8 cellular contexts compared by ENCODE assay signal in genomic region chr22:41543854-41544670, GRCh38. TPM values are rescaled to one million over a fixed set of nuclear protein-coding genes. Genes with fewer than 3 reads are reported as not detected.
A peak's percentile ranks its signal among the peaks of the same experiment; 100 is the strongest.
DNase-seq lines count a peak whose midpoint lies in the region; ATAC-seq and TF ChIP-seq lines count a peak whose summit lies in the region.

A gene with protein sequence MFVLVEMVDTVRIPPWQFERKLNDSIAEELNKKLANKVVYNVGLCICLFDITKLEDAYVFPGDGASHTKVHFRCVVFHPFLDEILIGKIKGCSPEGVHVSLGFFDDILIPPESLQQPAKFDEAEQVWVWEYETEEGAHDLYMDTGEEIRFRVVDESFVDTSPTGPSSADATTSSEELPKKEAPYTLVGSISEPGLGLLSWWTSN (minus strand): TSS chr22:41544470. CDS start chr22:41544101, 369 bp downstream.

- peak within 1 kb of the TSS; percentile 89 for H3K27ac ChIP-seq in left ventricle myocardium inferior (replicated peaks)
- H3K27ac ChIP-seq in prostate gland, result peak within 1 kb of the TSS; percentile 79 to 80
- peak within 1 kb of the TSS; percentile 89 for H3K27ac ChIP-seq in urinary bladder (ENCODE audit: low read depth)

- peak within 1 kb of the TSS; percentile 82 for H3K4me3 ChIP-seq in left ventricle myocardium inferior
- H3K4me3 ChIP-seq in prostate gland, result peak within 1 kb of the TSS; percentile 75 to 82
- peak within 1 kb of the TSS; percentile 87 for H3K4me3 ChIP-seq in urinary bladder (ENCODE audit: low read depth, low read length)

- H3K9me3 Mint-ChIP-seq in T-helper 1 cell treated with Interleukin-12 subunit alpha and Interleukin-12 subunit beta and Interleukin-4 antibody, amounts not matched to agents 30 μg/mL and 1 μg/mL, for 36 hours, result no peaks in the 10 kb centered on the region

- no peaks in the 10 kb centered on the region for H3K27me3 Mint-ChIP-seq in T-helper 1 cell treated with Interleukin-12 subunit alpha and Interleukin-12 subunit beta and Interleukin-4 antibody, amounts not matched to agents 30 μg/mL and 1 μg/mL, for 36 hours (ENCODE audit: low read depth)

- no peaks in the 10 kb centered on the region for H3K36me3 ChIP-seq in left ventricle myocardium inferior
- H3K36me3 ChIP-seq in prostate gland, result no peaks in the 10 kb centered on the region
- H3K36me3 ChIP-seq in urinary bladder (ENCODE audit: insufficient read depth), result peaks cover 2% of the 10 kb centered on the region

- 1% methylated on average over 50 of the region's 80 CpGs for WGBS in prostate gland
- whole genome bisulfite sequencing in urinary bladder, result under 1% methylated on average over 80 of the region's 80 CpGs

- intact Hi-C loops in left ventricle myocardium inferior (cut with micrococcal nuclease) (no loop called here), prostate gland (cut with DNase I) (loop anchor here (5.0 kb wide), 1 partner anchor 53 kb away; no protein-coding TSS in a partner anchor)

- peaks cover 2% of the 10 kb centered on the region for H3K36me3 Mint-ChIP-seq in T-helper 1 cell treated with Interleukin-12 subunit alpha and Interleukin-12 subunit beta and Interleukin-4 antibody, amounts not matched to agents 30 μg/mL and 1 μg/mL, for 36 hours (ENCODE audit: low read depth)

- H3K4me1 ChIP-seq in left ventricle myocardium inferior, result peaks cover 36% of the 10 kb centered on the region
- H3K4me1 ChIP-seq in prostate gland (replicated peaks), result peaks cover 7% of the 10 kb centered on the region
- no peaks in the 10 kb centered on the region for H3K4me1 ChIP-seq in urinary bladder (ENCODE audit: insufficient read depth)

- H3K27me3 ChIP-seq in left ventricle myocardium inferior (ENCODE audit: low read depth) (no peaks in the 10 kb centered on the region), prostate gland (replicated peaks; ENCODE audit: insufficient read depth) (no peaks in the 10 kb centered on the region)

- DNase-seq in GM13977 (ENCODE audit: low spot score) (peak; percentile 99), NCI-H1694 (lab: John Stamatoyannopoulos, UW) (peak; percentile 99), amniotic stem cell (lab: John Stamatoyannopoulos, UW) (peak; percentile 97), left ventricle myocardium inferior (peak; percentile 99), prostate gland (ENCODE audit: low spot score) (peak; percentile 97)

- peak; percentile 82 for ATAC-seq in HG02884 (IDR thresholded peaks at IDR 0.05; ENCODE audit: unreplicated experiment)

- TF ChIP-seq CTCF in GM13977 (IDR thresholded peaks at IDR 0.05; ENCODE audit: extremely low read depth, insufficient read depth, missing control alignments) (peak; percentile 82), left ventricle myocardium inferior (IDR thresholded peaks at IDR 0.05; ENCODE audit: borderline replicate concordance) (peak; percentile 72), prostate gland (IDR thresholded peaks at IDR 0.05) (peak; percentile 31 to 77 (median 64))

- peak within 1 kb of the TSS; percentile 80 for H3K27ac Mint-ChIP-seq in T-helper 1 cell treated with Interleukin-12 subunit alpha and Interleukin-12 subunit beta and Interleukin-4 antibody, amounts not matched to agents 30 μg/mL and 1 μg/mL, for 36 hours

- peaks cover 22% of the 10 kb centered on the region for H3K4me1 Mint-ChIP-seq in T-helper 1 cell treated with Interleukin-12 subunit alpha and Interleukin-12 subunit beta and Interleukin-4 antibody, amounts not matched to agents 30 μg/mL and 1 μg/mL, for 36 hours (ENCODE audit: low read depth)

- in situ Hi-C loops in GM13977 (cut with MboI; ENCODE audit: low pct_unique_long_range_greater_than_20kb, low sequenced_read_pairs, unreplicated experiment), result no loop called here

- no peaks in the 10 kb centered on the region for H3K9me3 ChIP-seq in left ventricle myocardium inferior (replicated peaks)
- no peaks in the 10 kb centered on the region for H3K9me3 ChIP-seq in prostate gland

- H3K4me3 Mint-ChIP-seq in T-helper 1 cell treated with Interleukin-12 subunit alpha and Interleukin-12 subunit beta and Interleukin-4 antibody, amounts not matched to agents 30 μg/mL and 1 μg/mL, for 36 hours, result peak within 1 kb of the TSS; percentile 88

- peak; percentile 38 for TF ChIP-seq POLR2A in prostate gland (IDR thresholded peaks at IDR 0.05)

RNA-seq across cellular contexts. Expression of the gene that starts here (rescaled TPM):
- total RNA-seq in left ventricle myocardium inferior (15.8 TPM), prostate gland (10 to 100 TPM; 27.8 to 29.1 TPM), urinary bladder (12.8 TPM)
- 25.1 TPM for polyA plus RNA-seq in urinary bladder

Comparison
In these comparisons a context has a peak if more than half of its experiments do, and no peak if none do; other contexts are left out.
1. Peak in every context shown above with its lines: DNase-seq, ATAC-seq, H3K4me3 ChIP-seq and H3K27ac ChIP-seq.